Comparison of ENCODE assay signal across 8 cellular contexts in genomic region chr11:65573391-65574146, GRCh38. TPM values are rescaled to one million over a fixed set of nuclear protein-coding genes. Genes with fewer than 3 reads are reported as not detected.
DNase-seq lines count a peak whose midpoint lies in the region; ATAC-seq and TF ChIP-seq lines count a peak whose summit lies in the region.

No MANE protein-coding gene starts in this region.

- H2AFZ ChIP-seq in IMR-90 (replicated peaks; ENCODE audit: low read length, poor library complexity): peak overlapping the region; percentile 50

- H2BK120ac ChIP-seq in IMR-90 (ENCODE audit: low read depth, low read length): no peak overlapping the region

- no peak overlapping the region for H3K56ac ChIP-seq in IMR-90 (ENCODE audit: extremely low read depth, insufficient read depth, low read length)

- no peak overlapping the region for H2BK15ac ChIP-seq in IMR-90 (ENCODE audit: low read depth, low read length)

- H3K4me1 ChIP-seq in A673 (ENCODE audit: insufficient read depth, low read length, poor library complexity, severe bottlenecking) (peaks cover 45% of the 10 kb centered on the region), IMR-90 (ENCODE audit: control insufficient read depth, insufficient read depth, low read length) (peaks cover 40% of the 10 kb centered on the region), muscle layer of duodenum (ENCODE audit: control insufficient read depth in 1 of 2, insufficient read depth in 2 of 2, low read length in 2 of 2) (peaks cover 35 to 66% of the 10 kb centered on the region in 2 donors)

- no peak for TF ChIP-seq RAD21 in IMR-90 (IDR thresholded peaks at IDR 0.05; ENCODE audit: low read length)

- 43% methylated on average over 9 of the region's 25 CpGs; no CpG with 5 or more reads in 1 of the 2 experiments for WGBS in IMR-90 (ENCODE audit: extremely low coverage in 2 of 2, insufficient read length in 1 of 2), 2 experiments

- H3K27me3 ChIP-seq in A673 (replicated peaks; ENCODE audit: insufficient read depth, low read depth, low read length, poor library complexity) (no peaks in the 10 kb centered on the region), IMR-90 (ENCODE audit: control insufficient read depth, insufficient read depth, low read length) (no peaks in the 10 kb centered on the region), muscle layer of duodenum (ENCODE audit: low read depth, low read length) (no peaks in the 10 kb centered on the region)

- H4K91ac ChIP-seq in IMR-90 (ENCODE audit: insufficient read depth, low read depth, low read length): no peak overlapping the region

- H3K23ac ChIP-seq in IMR-90 (ENCODE audit: low read depth, low read length): no peak overlapping the region

- H3K27ac ChIP-seq in A673 (ENCODE audit: low read depth, low read length, poor library complexity, severe bottlenecking): peak overlapping the region; percentile 75
- H3K27ac ChIP-seq in IMR-90 (ENCODE audit: insufficient read depth, low read length): no peak overlapping the region; the same call in 1 of the 2 replicates
- H3K27ac ChIP-seq in caudate nucleus (ENCODE audit: low read depth, low read length): peak overlapping the region; percentile 89
- peak overlapping the region; percentile 45 for H3K27ac ChIP-seq in muscle layer of duodenum (ENCODE audit: low read length)

- no peak for DNase-seq in A673 (ENCODE audit: low spot score)
- no peak for DNase-seq in IMR-90
- DNase-seq in caudate nucleus (lab: John Stamatoyannopoulos, UW): no peak
- no peak for DNase-seq in inferior parietal cortex (ENCODE audit: extremely low spot score)
- DNase-seq in GM13977 (ENCODE audit: low spot score): no peak
- DNase-seq in NOMO-1 treated with DMSO at 0.1 percent for 48 hours (lab: John Stamatoyannopoulos, UW; ENCODE audit: unreplicated experiment): no peak

- H3K14ac ChIP-seq in IMR-90 (replicated peaks; ENCODE audit: low read depth, low read length): no peak overlapping the region

- no peak overlapping the region; the same call in 1 of the 2 replicates for H3K4ac ChIP-seq in IMR-90 (ENCODE audit: low read depth, low read length)

- dilution Hi-C loops in IMR-90 (cut with HindIII; ENCODE audit: low sequenced_read_pairs, unreplicated experiment): no loop called here

- H4K20me1 ChIP-seq in IMR-90 (ENCODE audit: insufficient read depth, low read length): peaks cover 34% of the 10 kb centered on the region

- H4K5ac ChIP-seq in IMR-90 (ENCODE audit: low read depth, low read length): no peak overlapping the region

- peak overlapping the region; percentile 60; the same call in 1 of the 2 replicates for H2AK5ac ChIP-seq in IMR-90 (ENCODE audit: low read depth, low read length)

- TF ChIP-seq CTCF in A673 (conservative IDR thresholded peaks at IDR 0.05; ENCODE audit: low read depth, low read length) (no peak), IMR-90 (conservative IDR thresholded peaks at IDR 0.05; ENCODE audit: low read depth, low read length) (no peak), GM13977 (IDR thresholded peaks at IDR 0.05; ENCODE audit: extremely low read depth, insufficient read depth, missing control alignments) (no peak)

- H3K9me3 ChIP-seq in A673 (ENCODE audit: low read depth, low read length, poor library complexity, severe bottlenecking) (no peaks in the 10 kb centered on the region), IMR-90 (ENCODE audit: control insufficient read depth, insufficient read depth, low read length) (no peaks in the 10 kb centered on the region), muscle layer of duodenum (ENCODE audit: control insufficient read depth in 1 of 2, low read length in 2 of 2) (no peaks in the 10 kb centered on the region)

- intact Hi-C loops in A673 (cut with micrococcal nuclease; ENCODE audit: unreplicated experiment) (loop anchor here (5.0 kb wide), 2 partner anchors 34 to 191 kb away; partner anchors contain the start of gene SLC25A45), IMR-90 (cut with micrococcal nuclease) (loop anchor here (5.0 kb wide), 2 partner anchors 34 to 191 kb away; partner anchors contain the start of gene SLC25A45)

- no peak overlapping the region for H2BK20ac ChIP-seq in IMR-90 (ENCODE audit: low read depth, low read length)

- BruUV-seq in A673 (replicated peaks; lab: Mats Ljungman, UMichigan) (no TSS peak), IMR-90 (replicated peaks; lab: Mats Ljungman, UMichigan) (no TSS peak)

- POLR2A ChIA-PET in A673 (lab: Charles Lee; ENCODE audit: low non-redundant PET) (no interaction called here), IMR-90 (lab: Charles Lee; ENCODE audit: unreplicated experiment) (interaction anchor here (0.7 kb wide), 1 partner anchor 1423 kb away, joined by 3 read pairs; no protein-coding TSS in a partner anchor)

- peaks cover 32 to 75% of the 10 kb centered on the region in 2 experiments for H3K79me1 ChIP-seq in IMR-90 (ENCODE audit: low read depth in 1 of 2, low read length in 2 of 2)

- no peak for TF ChIP-seq POLR2A in IMR-90 (IDR thresholded peaks at IDR 0.05; ENCODE audit: low read depth, low read length)

- H4K8ac ChIP-seq in IMR-90 (ENCODE audit: low read depth in 2 of 2, low read length in 2 of 2): no peak overlapping the region

- no peak for ATAC-seq in IMR-90 (ENCODE audit: low read depth)
- no peak for ATAC-seq in GM21576 (IDR thresholded peaks at IDR 0.05; ENCODE audit: unreplicated experiment)

- peak overlapping the region; percentile 79 for H3K4me2 ChIP-seq in IMR-90 (ENCODE audit: low read depth, low read length)

- H2BK5ac ChIP-seq in IMR-90 (ENCODE audit: low read depth, low read length, poor library complexity, severe bottlenecking): no peak overlapping the region

- H3K18ac ChIP-seq in IMR-90 (ENCODE audit: low read depth, low read length): no peak overlapping the region

- H3K4me3 ChIP-seq in A673 (ENCODE audit: low read depth, low read length, poor library complexity, severe bottlenecking) (peak overlapping the region; percentile 87), IMR-90 (ENCODE audit: insufficient read depth, low read depth, low read length) (peak overlapping the region; percentile 75), muscle layer of duodenum (ENCODE audit: low read depth in 1 of 2, low read length in 2 of 2) (peak overlapping the region; percentile 74 to 95)

- in situ Hi-C loops in IMR-90 (cut with MboI; ENCODE audit: low sequenced_read_pairs): no loop called here
- in situ Hi-C loops in GM13977 (cut with MboI; ENCODE audit: low pct_unique_long_range_greater_than_20kb, low sequenced_read_pairs, unreplicated experiment): no loop called here

- H3K9ac ChIP-seq in IMR-90 (ENCODE audit: low read depth, low read length): peak overlapping the region; percentile 79; the same call in 1 of the 2 replicates

- H3K9me1 ChIP-seq in IMR-90 (ENCODE audit: insufficient read depth, low read length): peaks cover 13% of the 10 kb centered on the region

- no peaks in the 10 kb centered on the region for H3K36me3 ChIP-seq in A673 (ENCODE audit: insufficient read depth, low read length, poor library complexity, severe bottlenecking)
- peaks cover 4% of the 10 kb centered on the region; the same call in 1 of the 2 replicates for H3K36me3 ChIP-seq in IMR-90 (ENCODE audit: control insufficient read depth, insufficient read depth, low read length)
- H3K36me3 ChIP-seq in muscle layer of duodenum (ENCODE audit: control insufficient read depth in 1 of 2, insufficient read depth in 2 of 2, low read length in 2 of 2): peaks cover 0 to 2% of the 10 kb centered on the region in 2 donors

- H2AK9ac ChIP-seq in IMR-90 (replicated peaks; ENCODE audit: low read depth, low read length, poor library complexity): peak overlapping the region; percentile 91

- CTCF ChIA-PET in A673 (lab: Charles Lee): interaction anchor here (2.1 kb wide), 1 partner anchor 20 kb away, joined by 12 read pairs; no protein-coding TSS in a partner anchor
- CTCF ChIA-PET in IMR-90 (lab: Yijun Ruan, JAX): interaction anchor here (1.0 to 2.6 kb wide), 2 partner anchors 15 to 33 kb away, joined by 4 to 15 read pairs; partner anchors contain the start of gene LTBP3

TF ChIP-seq in IMR-90, 13 proteins besides CTCF, POLR2A, EP300 and RAD21:
- no peak for TF ChIP-seq SMC3 (IDR thresholded peaks at IDR 0.05; ENCODE audit: low read depth, low read length)
- no peak for TF ChIP-seq MAFK (IDR thresholded peaks at IDR 0.05; ENCODE audit: low read depth, low read length)
- no peak for TF ChIP-seq RCOR1 (IDR thresholded peaks at IDR 0.05; ENCODE audit: insufficient replicate concordance, low read length)
TF ChIP-seq in IMR-90: peak in this region for 0.

RNA-seq across cellular contexts. Expression of gene FAM89B, which starts 1.2 kb away (rescaled TPM):
- total RNA-seq in A673 (2021): 79.8 and 88.3 TPM in 2 replicates
- total RNA-seq in IMR-90 (2012; rRNA removed): 12.0 and 14.2 TPM in 2 replicates
- 65.5 and 86.6 TPM in 2 replicates for polyA plus RNA-seq in IMR-90 (2012; rRNA removed)
- 20.7 and 84.1 TPM in 2 replicates for polyA plus RNA-seq in IMR-90 (2012; cell fraction: cytosol; rRNA removed)
- polyA plus RNA-seq in IMR-90 (2012; cell fraction: nucleus; rRNA removed; ENCODE audit: low replicate concordance): 26.4 and 80.1 TPM in 2 replicates

RNA-seq across cellular contexts. Expression of gene EHBP1L1, which starts 2.3 kb away (rescaled TPM):
- total RNA-seq in A673 (2021) (29.5 and 40.9 TPM in 2 replicates), IMR-90 (2012; rRNA removed) (10.0 and 13.3 TPM in 2 replicates)
- polyA plus RNA-seq in IMR-90 (2012; rRNA removed): 27.4 and 29.0 TPM in 2 replicates
- 13.2 and 27.4 TPM in 2 replicates for polyA plus RNA-seq in IMR-90 (2012; cell fraction: cytosol; rRNA removed)
- polyA plus RNA-seq in IMR-90 (2012; cell fraction: nucleus; rRNA removed; ENCODE audit: low replicate concordance): 82.3 and 155 TPM in 2 replicates

RNA-seq across cellular contexts. Expression of gene ZNRD2, which starts 3.3 kb away (rescaled TPM):
- total RNA-seq in A673 (2021) (95.4 and 98.9 TPM in 2 replicates), IMR-90 (2012; rRNA removed) (69.7 and 75.6 TPM in 2 replicates)
- polyA plus RNA-seq in IMR-90 (2012; rRNA removed): 90.3 and 113 TPM in 2 replicates
- 68.6 and 112 TPM in 2 replicates for polyA plus RNA-seq in IMR-90 (2012; cell fraction: cytosol; rRNA removed)
- polyA plus RNA-seq in IMR-90 (2012; cell fraction: nucleus; rRNA removed; ENCODE audit: low replicate concordance): 56.1 and 132 TPM in 2 replicates

RNA-seq across cellular contexts. Expression of gene LTBP3, which starts 15.4 kb away (rescaled TPM):
- 92.1 and 123 TPM in 2 replicates for total RNA-seq in A673 (2021)
- total RNA-seq in IMR-90 (2012; rRNA removed): 6.6 and 8.3 TPM in 2 replicates
- polyA plus RNA-seq in IMR-90 (2012; rRNA removed): 145 and 216 TPM in 2 replicates
- polyA plus RNA-seq in IMR-90 (2012; cell fraction: cytosol; rRNA removed): 229 and 255 TPM in 2 replicates
- 685 and 1,572 TPM in 2 replicates for polyA plus RNA-seq in IMR-90 (2012; cell fraction: nucleus; rRNA removed; ENCODE audit: low replicate concordance)

RNA-seq across cellular contexts. Expression of gene KCNK7, which starts 22.0 kb away (rescaled TPM):
- 1.7 and 2.3 TPM in 2 replicates for total RNA-seq in A673 (2021)
- not detected in 2 replicates for total RNA-seq in IMR-90 (2012; rRNA removed)
- 0.09 and 0.34 TPM in 2 replicates for polyA plus RNA-seq in IMR-90 (2012; rRNA removed)
- polyA plus RNA-seq in IMR-90 (2012; cell fraction: cytosol; rRNA removed): 0.08 and 0.13 TPM in 2 replicates
- polyA plus RNA-seq in IMR-90 (2012; cell fraction: nucleus; rRNA removed; ENCODE audit: low replicate concordance): 0.89 and 3.2 TPM in 2 replicates
